16 cellular contexts compared by ENCODE assay signal in the genomic region with DNA sequence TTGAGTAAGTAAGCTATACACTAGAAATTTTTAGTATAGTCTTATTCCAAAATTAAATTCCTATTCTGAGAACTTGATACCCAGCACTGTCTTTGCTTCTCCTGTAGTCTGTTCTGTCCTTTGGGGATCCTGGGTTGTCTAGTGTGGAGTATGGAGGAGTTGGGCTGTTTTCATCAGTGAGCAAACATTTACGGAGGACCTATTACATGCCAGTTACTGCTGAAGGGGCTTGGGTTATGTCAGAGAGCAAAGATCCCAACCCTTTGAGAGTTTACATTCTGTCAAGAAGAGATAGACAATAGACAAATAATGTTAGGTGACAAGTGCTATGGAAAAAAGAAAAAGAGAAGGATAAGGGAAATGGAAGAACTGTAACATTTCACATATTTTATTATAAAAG. TPM values are rescaled to one million over a fixed set of nuclear protein-coding genes. Genes with fewer than 3 reads are reported as not detected.
DNase-seq lines count a peak whose midpoint lies in the region; TF ChIP-seq lines count a peak whose summit lies in the region.
"Had no signal": no experiment of that assay in that cellular context is flagged by ENCODE, and none has a peak within 500 bp of the region (broad histone marks: within the 10 kb centered on the region; RNA-seq: fewer than 3 reads in every experiment).

No MANE protein-coding gene starts in this region.

- H3K4me3 ChIP-seq in BLaER1 treated with 17β-estradiol and CSF1 and Interleukin-3, amounts not matched to agents 10 nM and 100 nM, result no peak overlapping the region
- no peak overlapping the region for H3K4me3 ChIP-seq in transverse colon
- H3K4me3 ChIP-seq: hepatocyte, neural progenitor cell, SJCRH30, smooth muscle cell had no signal

- peak overlapping the region in 4 of 5 donors; percentile 22 to 36 (median 32) for H3K4me3 Mint-ChIP-seq in immature natural killer cell
- H3K4me3 Mint-ChIP-seq: neural progenitor cell had no signal

- intact Hi-C loops in transverse colon (cut with DNase I; ENCODE audit: low total_unique reads), result no loop called here

- TF ChIP-seq POLR2A in transverse colon (IDR thresholded peaks at IDR 0.05), result no peak

- no peaks in the 10 kb centered on the region for H3K9me3 Mint-ChIP-seq in immature natural killer cell
- H3K9me3 Mint-ChIP-seq: neural progenitor cell had no signal

- DNase-seq in NCI-H2029 treated with DMSO at 0.1 percent for 48 hours (lab: John Stamatoyannopoulos, UW) (peak; percentile 17), NCI-H2029 (lab: John Stamatoyannopoulos, UW) (no peak), immature natural killer cell (no peak), epidermal melanocyte (ENCODE audit: insufficient read length, low spot score) (no peak), transverse colon (no peak), SHP77 (lab: John Stamatoyannopoulos, UW) (no peak)
- DNase-seq: 8988T; activated CD4-positive, CD25-positive, alpha-beta regulatory T cell treated with anti-CD3 and anti-CD28 coated beads, Interleukin-2, amount 50 U/mL, for 72 hours; activated effector memory CD4-positive, alpha-beta T cell treated with anti-CD3 and anti-CD28 coated beads, Interleukin-2, amount 50 U/mL, for 16 hours; SJCRH30; trophoblast cell had no signal

- WGBS in transverse colon (ENCODE audit: low coverage in 1 of 2), 2 donors, result 78% methylated on average over 1 of the region's 1 CpG

- H4K20me1 ChIP-seq in BLaER1 treated with 17β-estradiol and CSF1 and Interleukin-3, amounts not matched to agents 10 nM and 100 nM, result peaks cover 99 to 100% (median 100%) of the 10 kb centered on the region in 11 experiments

- in situ Hi-C loops in transverse colon (cut with MboI; ENCODE audit: low pct_ligation_motif_present in 1 of 4, low pct_unique_long_range_greater_than_20kb in 1 of 4, low sequenced_read_pairs in 3 of 4), result no loop called here

- peaks cover 4 to 15% (median 10%) of the 10 kb centered on the region in 3 donors for H3K27me3 Mint-ChIP-seq in immature natural killer cell (ENCODE audit: low read depth in 3 of 3)

- no peaks in the 10 kb centered on the region for H3K27me3 ChIP-seq in BLaER1 treated with 17β-estradiol and CSF1 and Interleukin-3, amounts not matched to agents 10 nM and 100 nM
- no peaks in the 10 kb centered on the region for H3K27me3 ChIP-seq in transverse colon
- H3K27me3 ChIP-seq: hepatocyte, neural progenitor cell, SJCRH30 had no signal

- H3K36me3 ChIP-seq in BLaER1 treated with 17β-estradiol and CSF1 and Interleukin-3, amounts not matched to agents 10 nM and 100 nM, result peaks cover 0 to 14% (median 0%) of the 10 kb centered on the region in 11 experiments; a peak in 2 of 22 replicates
- H3K36me3 ChIP-seq in transverse colon, result no peaks in the 10 kb centered on the region
- H3K36me3 ChIP-seq: neural progenitor cell, SJCRH30 had no signal

- H3K27ac ChIP-seq in BLaER1 treated with 17β-estradiol and CSF1 and Interleukin-3, amounts not matched to agents 10 nM and 100 nM, result no peak overlapping the region
- H3K27ac ChIP-seq in VCaP (0 out of 2 replicates have a peak overlapping the region, but pooled peaks have one; percentile 8), transverse colon (peak overlapping the region in 2 of 4 donors; percentile 6 to 34)
- H3K27ac ChIP-seq: hepatocyte, neural progenitor cell, SJCRH30 had no signal

- H3K4me1 Mint-ChIP-seq in immature natural killer cell, result peaks cover 94 to 99% of the 10 kb centered on the region in 2 donors

- no peaks in the 10 kb centered on the region for H3K36me3 Mint-ChIP-seq in immature natural killer cell
- H3K36me3 Mint-ChIP-seq: neural progenitor cell had no signal

- peak overlapping the region in 1 of 11 experiments; percentile 11; a peak in 1 of 22 replicates for H3K9ac ChIP-seq in BLaER1 treated with 17β-estradiol and CSF1 and Interleukin-3, amounts not matched to agents 10 nM and 100 nM
- H3K9ac ChIP-seq: neural progenitor cell had no signal

- TF ChIP-seq CTCF in VCaP (conservative IDR thresholded peaks at IDR 0.05) (no peak), transverse colon (IDR thresholded peaks at IDR 0.05) (no peak)

- peak overlapping the region; percentile 87 to 98 (median 94) for H3K27ac Mint-ChIP-seq in immature natural killer cell
- H3K27ac Mint-ChIP-seq: neural progenitor cell had no signal

- peak overlapping the region in 6 of 11 experiments; percentile 7 to 49 (median 20); a peak in 7 of 22 replicates for H3K4me2 ChIP-seq in BLaER1 treated with 17β-estradiol and CSF1 and Interleukin-3, amounts not matched to agents 10 nM and 100 nM
- H3K4me2 ChIP-seq: hepatocyte, smooth muscle cell had no signal

- peaks cover 47 to 92% (median 65%) of the 10 kb centered on the region in 10 experiments for H3K4me1 ChIP-seq in BLaER1 treated with 17β-estradiol and CSF1 and Interleukin-3, amounts not matched to agents 10 nM and 100 nM
- peaks cover 0 to 71% (median 19%) of the 10 kb centered on the region in 4 donors for H3K4me1 ChIP-seq in transverse colon

- TF ChIP-seq EP300 in transverse colon (IDR thresholded peaks at IDR 0.05; ENCODE audit: low read depth), result no peak

- H3K9me3 ChIP-seq in BLaER1 treated with 17β-estradiol and CSF1 and Interleukin-3, amounts not matched to agents 10 nM and 100 nM (replicated peaks in 1 of 11), result no peaks in the 10 kb centered on the region
- H3K9me3 ChIP-seq in transverse colon, result no peaks in the 10 kb centered on the region
- H3K9me3 ChIP-seq: SJCRH30 had no signal

RNA-seq across cellular contexts. Expression of a gene that starts 9.0 kb away (rescaled TPM):
- polyA plus RNA-seq in immature natural killer cell, result 10 to 100 TPM; 42.0 to 74.7 (median 43.2) TPM
- total RNA-seq in transverse colon, result 10 to 100 TPM; 71.0 to 81.5 (median 79.8) TPM
